ENCODE assay signal across 8 cellular contexts in genomic region chr17:15849054-15849453, GRCh38.
DNase-seq lines count a peak whose midpoint lies in the region; ATAC-seq, FAIRE-seq and TF ChIP-seq lines count a peak whose summit lies in the region.
"Not testable (repeated sequence)": the region's sequence is repeated elsewhere in the genome, so short reads cannot be mapped to it uniquely, and the experiment has no call there.

No MANE protein-coding gene starts in this region.

- in situ Hi-C loops in SK-MEL-5 (cut with HindIII; ENCODE audit: low pct_unique_long_range_greater_than_20kb, low sequenced_read_pairs), result not testable (repeated sequence)

- not testable (repeated sequence) for H3K27ac ChIP-seq in right cardiac atrium (ENCODE audit: low read length)

- TF ChIP-seq CTCF in cardiac fibroblast (IDR thresholded peaks at IDR 0.05; ENCODE audit: low read depth, low read length), result peak; percentile 61

- not testable (repeated sequence) for H3K9me3 ChIP-seq in right cardiac atrium (ENCODE audit: control insufficient read depth, low read length)

- ATAC-seq in right cardiac atrium, result peak; percentile 69 to 76

- intact Hi-C loops in right cardiac atrium (cut with DNase I), result not testable (repeated sequence)

- FAIRE-seq in HTR-8/SVneo (lab: Jason Lieb, UNC), result peak; percentile 33

- 38% methylated on average over 5 of the region's 6 CpGs for WGBS in right cardiac atrium

- not testable (repeated sequence) for H3K4me1 ChIP-seq in right cardiac atrium (ENCODE audit: control insufficient read depth, insufficient read depth, low read length)

- DNase-seq in EL (peak; percentile 69), HTR-8/SVneo (ENCODE audit: insufficient read length, low spot score) (peak; percentile 42), SK-MEL-5 (ENCODE audit: low read depth, low spot score) (peak; percentile 73), activated T-cell treated with anti-CD3 and anti-CD28 coated beads for 1 hour (ENCODE audit: low read depth) (peak; percentile 36), cardiac fibroblast (ENCODE audit: low read depth in 2 of 2) (peak; percentile 80 to 83), right cardiac atrium (peak; percentile 15 to 66 (median 63)), pulmonary artery endothelial cell (ENCODE audit: low read depth, low spot score) (peak; percentile 17)
- DNase-seq in stimulated activated naive CD4-positive, alpha-beta T cell (lab: John Stamatoyannopoulos, UW), result peak in 5 of 6 experiments; percentile 1 to 40 (median 11)

- not testable (repeated sequence) for H3K27me3 ChIP-seq in right cardiac atrium (ENCODE audit: control insufficient read depth, insufficient read depth)

- H3K4me3 ChIP-seq in cardiac fibroblast (replicated peaks in 1 of 2; ENCODE audit: low read depth in 2 of 2, low read length in 2 of 2); right cardiac atrium (ENCODE audit: low read length): not testable (repeated sequence)

Comparison
In these comparisons a context has a peak if more than half of its experiments do, and no peak if none do; other contexts are left out.
1. DNase-seq: peak in every context shown above with its lines; median percentile 82 in cardiac fibroblast; 73 in SK-MEL-5; 69 in EL; 63 in right cardiac atrium; 42 in HTR-8/SVneo; 36 in activated T-cell treated with anti-CD3 and anti-CD28 coated beads for 1 hour; 17 in pulmonary artery endothelial cell; 11 in stimulated activated naive CD4-positive, alpha-beta T cell.